Comparison of ENCODE assay signal across 8 cellular contexts in the genomic region with DNA sequence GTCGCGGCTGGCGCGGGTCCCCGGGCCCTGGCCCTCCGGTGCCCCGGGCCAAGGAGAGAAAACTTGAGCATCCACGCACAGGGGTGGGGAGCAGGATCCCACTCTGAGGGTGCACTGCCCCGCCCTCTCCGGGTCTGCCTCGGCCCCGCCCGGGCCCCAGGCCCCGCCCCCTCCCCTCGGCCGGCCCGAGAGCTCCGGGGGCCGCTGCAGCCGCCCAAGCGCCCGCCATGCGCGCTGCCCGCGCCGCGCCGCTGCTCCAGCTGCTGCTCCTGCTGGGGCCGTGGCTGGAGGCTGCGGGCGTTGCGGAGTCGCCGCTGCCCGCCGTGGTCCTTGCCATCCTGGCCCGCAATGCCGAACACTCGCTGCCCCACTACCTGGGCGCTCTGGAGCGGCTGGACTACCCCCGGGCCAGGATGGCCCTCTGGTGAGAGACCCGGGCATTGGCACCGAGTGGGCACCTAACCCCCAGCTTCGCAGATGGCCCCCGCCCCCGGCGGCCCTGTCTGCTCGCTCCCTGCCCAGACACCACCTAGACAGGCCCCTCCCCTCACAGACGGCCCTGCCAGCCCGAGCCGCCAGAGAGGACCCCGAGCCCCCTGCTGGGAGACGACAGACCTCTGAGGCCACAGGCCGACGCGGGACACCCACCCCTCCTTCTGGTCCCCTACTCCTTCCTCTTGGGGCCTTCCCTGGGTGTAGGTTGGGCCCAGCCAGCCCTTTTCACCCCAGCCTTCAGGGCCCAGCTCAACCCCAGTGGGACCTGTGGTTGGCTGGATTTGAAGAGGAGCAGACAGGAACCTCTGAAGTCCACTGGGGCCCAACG. TPM values are rescaled to one million over a fixed set of nuclear protein-coding genes. Genes with fewer than 3 reads are reported as not detected.
DNase-seq lines count a peak whose midpoint lies in the region; ATAC-seq and TF ChIP-seq lines count a peak whose summit lies in the region.

A gene with protein sequence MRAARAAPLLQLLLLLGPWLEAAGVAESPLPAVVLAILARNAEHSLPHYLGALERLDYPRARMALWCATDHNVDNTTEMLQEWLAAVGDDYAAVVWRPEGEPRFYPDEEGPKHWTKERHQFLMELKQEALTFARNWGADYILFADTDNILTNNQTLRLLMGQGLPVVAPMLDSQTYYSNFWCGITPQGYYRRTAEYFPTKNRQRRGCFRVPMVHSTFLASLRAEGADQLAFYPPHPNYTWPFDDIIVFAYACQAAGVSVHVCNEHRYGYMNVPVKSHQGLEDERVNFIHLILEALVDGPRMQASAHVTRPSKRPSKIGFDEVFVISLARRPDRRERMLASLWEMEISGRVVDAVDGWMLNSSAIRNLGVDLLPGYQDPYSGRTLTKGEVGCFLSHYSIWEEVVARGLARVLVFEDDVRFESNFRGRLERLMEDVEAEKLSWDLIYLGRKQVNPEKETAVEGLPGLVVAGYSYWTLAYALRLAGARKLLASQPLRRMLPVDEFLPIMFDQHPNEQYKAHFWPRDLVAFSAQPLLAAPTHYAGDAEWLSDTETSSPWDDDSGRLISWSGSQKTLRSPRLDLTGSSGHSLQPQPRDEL (plus strand): TSS at position 207 of the 823 bp plus-strand sequence. CDS start 21 bp downstream, at position 228.

- H3K36me3 ChIP-seq in testis (ENCODE audit: low read depth, missing control alignments), result no peaks in the 10 kb centered on the region

- H3K4me3 Mint-ChIP-seq in nephron, result peak within 1 kb of the TSS; percentile 85 to 87 (median 86)

- H3K36me3 Mint-ChIP-seq in nephron (ENCODE audit: low read depth), result peaks cover 5% of the 10 kb centered on the region

- peak; percentile 56 for ATAC-seq in HG02852 (IDR thresholded peaks at IDR 0.05; ENCODE audit: unreplicated experiment)

- peak within 1 kb of the TSS in 1 of 2 donors; percentile 68 for H3K27ac ChIP-seq in testis

- TF ChIP-seq CTCF in fibroblast of pulmonary artery (IDR thresholded peaks at IDR 0.05; ENCODE audit: low read length, missing control alignments) (no peak), nephron (IDR thresholded peaks at IDR 0.05; ENCODE audit: unreplicated experiment in 3 of 3) (peak in 2 of 3 experiments; percentile 4 to 13), testis (IDR thresholded peaks at IDR 0.05) (no peak)

- no peak for TF ChIP-seq POLR2A in testis (IDR thresholded peaks at IDR 0.05)

- H3K4me1 ChIP-seq in testis, result peaks cover 8% of the 10 kb centered on the region

- intact Hi-C loops in testis (cut with DNase I; ENCODE audit: low total_unique reads), result no loop called here

- no peaks in the 10 kb centered on the region for H3K9me3 ChIP-seq in testis

- no peaks in the 10 kb centered on the region for H3K9me3 Mint-ChIP-seq in nephron

- peak within 1 kb of the TSS; percentile 77 for H3K4me3 ChIP-seq in fibroblast of pulmonary artery (replicated peaks; ENCODE audit: low read depth, low read length)
- H3K4me3 ChIP-seq in testis, result peak within 1 kb of the TSS; percentile 72 to 78

- DNase-seq in NCI-H524 (lab: John Stamatoyannopoulos, UW), result peak; percentile 81 to 88
- DNase-seq in NCI-H524 treated with DMSO at 0.1 percent for 48 hours (lab: John Stamatoyannopoulos, UW), result no peak
- DNase-seq in NCI-H774 (lab: John Stamatoyannopoulos, UW), result peak; percentile 33
- peak; percentile 20 for DNase-seq in activated T-helper 9 cell treated with anti-CD3 and anti-CD28 coated beads, Interleukin-2, amount 50 U/mL, for 16 hours (ENCODE audit: low read depth)
- peak; percentile 39 for DNase-seq in fibroblast of pulmonary artery (ENCODE audit: low read depth)
- DNase-seq in testis, result peak; percentile 61

- WGBS in testis, 2 donors, result 0 to 1% methylated on average over 1 to 51 of the region's 59 CpGs

- H3K27me3 Mint-ChIP-seq in nephron (ENCODE audit: low read depth), result peaks cover 4% of the 10 kb centered on the region

- peak within 1 kb of the TSS in 1 of 3 experiments; percentile 74 for H3K27ac Mint-ChIP-seq in nephron

- H3K4me1 Mint-ChIP-seq in nephron, result peaks cover 9% of the 10 kb centered on the region

- no peaks in the 10 kb centered on the region for H3K27me3 ChIP-seq in testis

RNA-seq across cellular contexts. Expression of the gene that starts here (rescaled TPM):
- 10 to 100 TPM; 19.7 to 21.7 TPM for total RNA-seq in testis
- 26.0 TPM for polyA plus RNA-seq in testis (ENCODE audit: insufficient read depth, low read depth, low replicate concordance)

Comparison
In these comparisons a context has a peak if more than half of its experiments do, and no peak if none do; other contexts are left out.
1. CTCF ChIP-seq: peak in nephron (2 of 3); none in fibroblast of pulmonary artery (single experiment) and testis (0 of 3).